In genomic region chr1:113761937-113762336, GRCh38 we compare ENCODE assay signal across 26 cellular contexts.
"Had no signal": no experiment of that assay in that cellular context is flagged by ENCODE, and none has a peak within 500 bp of the region (broad histone marks: within the 10 kb centered on the region; RNA-seq: fewer than 3 reads in every experiment).

No MANE protein-coding gene starts in this region.

- ATAC-seq: effector memory CD8-positive, alpha-beta T cell; esophagus mucosa; left lung; naive thymus-derived CD4-positive, alpha-beta T cell; pancreas; right cardiac atrium had no signal

- H3K9me3 Mint-ChIP-seq: central memory CD8-positive, alpha-beta T cell; effector memory CD8-positive, alpha-beta T cell; stimulated activated naive CD8-positive, alpha-beta T cell treated with anti-CD3 and anti-CD28 coated beads, Interleukin-15, Interleukin-2, amounts not matched to agents 100 ng/mL and 50 ng/mL, for 24 hours had no signal

- H3K4me1 ChIP-seq: breast epithelium had no signal

- H3K27ac ChIP-seq: breast epithelium, hepatocyte, left lung, pancreas, thyroid gland had no signal

- H3K4me3 ChIP-seq: breast epithelium, hepatocyte, left lung, lung, pancreas, thyroid gland had no signal

- H3K27me3 ChIP-seq: breast epithelium, hepatocyte, left lung, pancreas, thyroid gland had no signal

- H3K27me3 Mint-ChIP-seq: central memory CD8-positive, alpha-beta T cell; effector memory CD8-positive, alpha-beta T cell; naive thymus-derived CD4-positive, alpha-beta T cell; stimulated activated naive CD8-positive, alpha-beta T cell treated with anti-CD3 and anti-CD28 coated beads, Interleukin-15, Interleukin-2, amounts not matched to agents 100 ng/mL and 50 ng/mL, for 24 hours had no signal

- FAIRE-seq: astrocyte, colon, endothelial cell of umbilical vein, pancreas had no signal

- H3K27ac Mint-ChIP-seq: stimulated activated naive CD8-positive, alpha-beta T cell treated with anti-CD3 and anti-CD28 coated beads, Interleukin-15, Interleukin-2, amounts not matched to agents 100 ng/mL and 50 ng/mL, for 24 hours had no signal

- H3K36me3 ChIP-seq: breast epithelium had no signal

- DNase-seq: activated CD4-positive, alpha-beta T cell treated with anti-CD3 and anti-CD28 coated beads for 4 hours; activated CD4-positive, alpha-beta T cell treated with anti-CD3 and anti-CD28 coated beads, Interleukin-2, amount 50 U/mL, for 48 hours; activated CD4-positive, CD25-positive, alpha-beta regulatory T cell; activated effector memory CD4-positive, alpha-beta T cell treated with anti-CD3 and anti-CD28 coated beads, Interleukin-2, amount 50 U/mL, for 16 hours; activated naive CD4-positive, alpha-beta T cell treated with anti-CD3 and anti-CD28 coated beads, Interleukin-2, amount 50 U/mL, for 16 hours; effector memory CD8-positive, alpha-beta T cell; foreskin melanocyte; kidney glomerular epithelial cell; left lung; naive thymus-derived CD4-positive, alpha-beta T cell; pancreas; right cardiac atrium; stimulated activated CD4-positive, alpha-beta T cell treated with anti-CD3 and anti-CD28 coated beads, Interleukin-1b, Interleukin-23, amount 100 ng/mL, for 48 hours; substantia nigra; T-helper 1 cell; T-helper 9 cell; thyroid gland had no signal

- H3K4me3 Mint-ChIP-seq: central memory CD8-positive, alpha-beta T cell; effector memory CD8-positive, alpha-beta T cell; stimulated activated naive CD8-positive, alpha-beta T cell treated with anti-CD3 and anti-CD28 coated beads, Interleukin-15, Interleukin-2, amounts not matched to agents 100 ng/mL and 50 ng/mL, for 24 hours had no signal

- H3K9me3 ChIP-seq: breast epithelium, left lung, pancreas, thyroid gland had no signal
